8 cellular contexts compared by ENCODE assay signal in genomic region chr2:206160124-206160806, GRCh38. TPM values are rescaled to one million over a fixed set of nuclear protein-coding genes. Genes with fewer than 3 reads are reported as not detected.
DNase-seq lines count a peak whose midpoint lies in the region; ATAC-seq and TF ChIP-seq lines count a peak whose summit lies in the region.

No MANE protein-coding gene starts in this region.

- WGBS in heart right ventricle, 2 donors = 6 to 8% methylated on average over 31 of the region's 31 CpGs

- DNase-seq in NCI-H1694 treated with DMSO at 0.1 percent for 48 hours (lab: John Stamatoyannopoulos, UW) = peak; percentile 30
- no peak for DNase-seq in NCI-H1694 (lab: John Stamatoyannopoulos, UW)
- DNase-seq in activated T-helper 2 cell treated with anti-CD3 and anti-CD28 coated beads, Interferon-gamma antibody, Interleukin-2, Interleukin-4, amounts not matched to agents 10 μg/mL and 5 μg/mL and 100 μg/mL, durations not matched to agents 14 hours and 24 hours and 36 hours (ENCODE audit: low spot score) = no peak
- no peak for DNase-seq in heart right ventricle
- DNase-seq in retinal pigment epithelial cell (ENCODE audit: low read depth) = no peak
- no peak for DNase-seq in NCI-H524 treated with DMSO at 0.1 percent for 48 hours (lab: John Stamatoyannopoulos, UW)

- peak overlapping the region; percentile 86 to 98 (median 94) for H3K27ac ChIP-seq in heart right ventricle

- no peak for TF ChIP-seq RAD21 in Ishikawa (IDR thresholded peaks at IDR 0.05; ENCODE audit: low read depth)

- no peaks in the 10 kb centered on the region for H3K9me3 ChIP-seq in heart right ventricle

- peak overlapping the region; percentile 98 for H3K27ac Mint-ChIP-seq in activated T-helper 2 cell treated with anti-CD3 and anti-CD28 coated beads, Interferon-gamma antibody, Interleukin-2, Interleukin-4, amounts not matched to agents 10 μg/mL and 5 μg/mL and 100 μg/mL, durations not matched to agents 14 hours and 24 hours and 36 hours

- H3K36me3 Mint-ChIP-seq in activated T-helper 2 cell treated with anti-CD3 and anti-CD28 coated beads, Interferon-gamma antibody, Interleukin-2, Interleukin-4, amounts not matched to agents 10 μg/mL and 5 μg/mL and 100 μg/mL, durations not matched to agents 14 hours and 24 hours and 36 hours (ENCODE audit: low read depth) = peaks cover 68% of the 10 kb centered on the region

- ATAC-seq in GM21723 (IDR thresholded peaks at IDR 0.05; ENCODE audit: unreplicated experiment) (peak; percentile 60), heart right ventricle (peak in 4 of 8 donors; percentile 38 to 74 (median 52))

- H3K4me3 ChIP-seq in heart right ventricle (peak overlapping the region; percentile 67 to 89 (median 76)), retinal pigment epithelial cell (ENCODE audit: low read length) (peak overlapping the region; percentile 92)

- intact Hi-C loops in activated T-helper 2 cell treated with anti-CD3 and anti-CD28 coated beads, Interferon-gamma antibody, Interleukin-2, Interleukin-4, amounts not matched to agents 10 μg/mL and 5 μg/mL and 100 μg/mL, durations not matched to agents 14 hours and 24 hours and 36 hours (cut with micrococcal nuclease) = loop anchor here (10.0 kb wide), 1 partner anchor 285 kb away; the partner anchor contains the start of gene ADAM23
- intact Hi-C loops in heart right ventricle (cut with DNase I) = loop anchor here in 7 of 10 donors (5.0 to 10.0 kb wide), 5 partner anchors 95 to 287 kb away; partner anchors contain the start of gene ADAM23 (in 1 of the 7)

- H3K4me1 ChIP-seq in heart right ventricle = peaks cover 15 to 43% (median 32%) of the 10 kb centered on the region in 9 donors

- no peak for TF ChIP-seq CTCF in heart right ventricle (IDR thresholded peaks at IDR 0.05)
- no peak for TF ChIP-seq CTCF in retinal pigment epithelial cell (conservative IDR thresholded peaks at IDR 0.05; ENCODE audit: low read depth, low read length)

- H3K4me3 Mint-ChIP-seq in activated T-helper 2 cell treated with anti-CD3 and anti-CD28 coated beads, Interferon-gamma antibody, Interleukin-2, Interleukin-4, amounts not matched to agents 10 μg/mL and 5 μg/mL and 100 μg/mL, durations not matched to agents 14 hours and 24 hours and 36 hours (ENCODE audit: low read depth) = peak overlapping the region; percentile 98

- peaks cover 0 to 55% (median 15%) of the 10 kb centered on the region in 9 donors for H3K36me3 ChIP-seq in heart right ventricle

- no peaks in the 10 kb centered on the region for H3K9me3 Mint-ChIP-seq in activated T-helper 2 cell treated with anti-CD3 and anti-CD28 coated beads, Interferon-gamma antibody, Interleukin-2, Interleukin-4, amounts not matched to agents 10 μg/mL and 5 μg/mL and 100 μg/mL, durations not matched to agents 14 hours and 24 hours and 36 hours

- TF ChIP-seq EP300 in Ishikawa (IDR thresholded peaks at IDR 0.05; ENCODE audit: borderline replicate concordance) = no peak

- H3K27me3 Mint-ChIP-seq in activated T-helper 2 cell treated with anti-CD3 and anti-CD28 coated beads, Interferon-gamma antibody, Interleukin-2, Interleukin-4, amounts not matched to agents 10 μg/mL and 5 μg/mL and 100 μg/mL, durations not matched to agents 14 hours and 24 hours and 36 hours (ENCODE audit: low read depth) = no peaks in the 10 kb centered on the region

- no peaks in the 10 kb centered on the region for H3K27me3 ChIP-seq in heart right ventricle

- peaks cover 36% of the 10 kb centered on the region for H3K4me1 Mint-ChIP-seq in activated T-helper 2 cell treated with anti-CD3 and anti-CD28 coated beads, Interferon-gamma antibody, Interleukin-2, Interleukin-4, amounts not matched to agents 10 μg/mL and 5 μg/mL and 100 μg/mL, durations not matched to agents 14 hours and 24 hours and 36 hours (ENCODE audit: low read depth)

TF ChIP-seq in Ishikawa, 13 proteins besides CTCF, POLR2A, EP300 and RAD21:
- TF ChIP-seq YY1 (IDR thresholded peaks at IDR 0.05; ENCODE audit: low read depth) (peak; percentile 17; the same call in 1 of the 2 replicates), REST (IDR thresholded peaks at IDR 0.05; ENCODE audit: low read depth) (no peak), CREB1 (IDR thresholded peaks at IDR 0.05; ENCODE audit: low read depth) (no peak), TEAD4 (IDR thresholded peaks at IDR 0.05) (no peak)

RNA-seq across cellular contexts. Expression of gene EEF1B2, which starts 0.6 kb away (rescaled TPM):
- total RNA-seq in activated T-helper 2 cell treated with anti-CD3 and anti-CD28 coated beads, Interferon-gamma antibody, Interleukin-2, Interleukin-4, amounts not matched to agents 10 μg/mL and 5 μg/mL and 100 μg/mL, durations not matched to agents 14 hours and 24 hours and 36 hours = 719 and 724 TPM in 2 replicates
- total RNA-seq in heart right ventricle = 100 to 1,000 TPM; 218 to 306 (median 228) TPM
- polyA plus RNA-seq in heart right ventricle = 100 to 1,000 TPM; 205 to 813 TPM

RNA-seq across cellular contexts. Expression of gene NDUFS1, which starts 1.0 kb away (rescaled TPM):
- 80.7 and 84.3 TPM in 2 replicates for total RNA-seq in activated T-helper 2 cell treated with anti-CD3 and anti-CD28 coated beads, Interferon-gamma antibody, Interleukin-2, Interleukin-4, amounts not matched to agents 10 μg/mL and 5 μg/mL and 100 μg/mL, durations not matched to agents 14 hours and 24 hours and 36 hours
- total RNA-seq in heart right ventricle = 100 to 1,000 TPM; 364 to 670 (median 572) TPM
- 10 to 100 TPM; 53.8 to 97.1 TPM for polyA plus RNA-seq in heart right ventricle
